ENCODE assay signal across 9 cellular contexts in the genomic region with DNA sequence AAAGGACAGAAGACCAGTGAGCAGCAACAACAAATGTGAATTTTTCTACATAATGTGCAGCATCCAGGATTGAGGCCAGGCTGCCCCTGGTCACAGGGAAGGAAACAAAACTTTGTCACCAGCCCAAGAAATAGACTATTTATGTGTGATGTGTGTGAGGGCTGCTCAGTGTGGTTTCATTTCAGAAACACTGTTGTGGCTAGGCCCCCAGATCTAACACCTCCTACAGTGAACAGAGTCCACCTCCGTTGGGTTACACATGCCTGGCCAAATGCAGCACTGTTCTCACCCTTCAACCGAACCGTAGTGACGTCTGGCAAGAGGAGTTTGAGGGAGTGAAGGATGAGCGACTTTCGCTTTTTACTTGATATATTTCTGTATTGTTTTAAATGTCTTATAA.
DNase-seq lines count a peak whose midpoint lies in the region; ATAC-seq and TF ChIP-seq lines count a peak whose summit lies in the region.
"Had no signal": no experiment of that assay in that cellular context is flagged by ENCODE, and none has a peak within 500 bp of the region (broad histone marks: within the 10 kb centered on the region; RNA-seq: fewer than 3 reads in every experiment).

No MANE protein-coding gene starts in this region.

- H3K27me3 ChIP-seq in spleen (replicated peaks in 1 of 7): no peaks in the 10 kb centered on the region
- H3K27me3 ChIP-seq: Peyer's patch had no signal

- H3K36me3 ChIP-seq in spleen: no peaks in the 10 kb centered on the region
- H3K36me3 ChIP-seq: Peyer's patch had no signal

- TF ChIP-seq CTCF in spleen (IDR thresholded peaks at IDR 0.05 in 8 of 11, conservative IDR thresholded peaks at IDR 0.05 in 3 of 11): no peak

- H3K9me3 ChIP-seq in spleen: no peaks in the 10 kb centered on the region
- H3K9me3 ChIP-seq: Peyer's patch had no signal

- H3K4me1 ChIP-seq in spleen: peaks cover 2 to 41% (median 23%) of the 10 kb centered on the region in 6 donors
- H3K4me1 ChIP-seq: Peyer's patch had no signal

- intact Hi-C loops in spleen (cut with DNase I; ENCODE audit: low total_unique reads): no loop called here

- peak overlapping the region in 5 of 8 donors; percentile 64 to 84 (median 79) for H3K27ac ChIP-seq in spleen
- H3K27ac ChIP-seq: Peyer's patch had no signal

- DNase-seq in spleen (no peak), dermis blood vessel endothelial cell (no peak), T1000 (lab: John Stamatoyannopoulos, UW) (no peak), NCI-H1436 (lab: John Stamatoyannopoulos, UW) (no peak)
- DNase-seq: Peyer's patch had no signal

- ATAC-seq in GM18868 (IDR thresholded peaks at IDR 0.05; ENCODE audit: unreplicated experiment): peak; percentile 49
- ATAC-seq in GM21576 (IDR thresholded peaks at IDR 0.05; ENCODE audit: unreplicated experiment): peak; percentile 65
- peak; percentile 63 for ATAC-seq in HG03520 (IDR thresholded peaks at IDR 0.05; ENCODE audit: unreplicated experiment)
- ATAC-seq in SK-N-SH treated with all-trans-retinoic acid at 6 μM for 48 hours: no peak

- H3K4me3 ChIP-seq in spleen: no peak overlapping the region
- H3K4me3 ChIP-seq: Peyer's patch had no signal

- 56 to 72% (median 60%) methylated on average over 6 of the region's 6 CpGs for WGBS in spleen, 5 donors

- TF ChIP-seq POLR2A in spleen (IDR thresholded peaks at IDR 0.05): no peak

TF ChIP-seq in SK-N-SH treated with all-trans-retinoic acid at 6 μM for 48 hours, 23 proteins besides CTCF, POLR2A, EP300 and RAD21:
- TF ChIP-seq PATZ1 (CRISPR knock-in tag; IDR thresholded peaks at IDR 0.05; ENCODE audit: borderline replicate concordance) (no peak), RARB (CRISPR knock-in tag; IDR thresholded peaks at IDR 0.05) (no peak), TOX (CRISPR knock-in tag; IDR thresholded peaks at IDR 0.05; ENCODE audit: borderline replicate concordance) (no peak), ZNF8 (CRISPR knock-in tag; IDR thresholded peaks at IDR 0.05) (no peak), ZFP30 (CRISPR knock-in tag; IDR thresholded peaks at IDR 0.05) (no peak), ESRRG (CRISPR knock-in tag; IDR thresholded peaks at IDR 0.05) (no peak), BACH2 (CRISPR knock-in tag; IDR thresholded peaks at IDR 0.05; ENCODE audit: borderline replicate concordance) (no peak), ZNF565 (CRISPR knock-in tag; conservative IDR thresholded peaks at IDR 0.05; ENCODE audit: low read depth) (no peak), GLIS3 (CRISPR knock-in tag; IDR thresholded peaks at IDR 0.05) (no peak), OSR1 (CRISPR knock-in tag; IDR thresholded peaks at IDR 0.05) (no peak), ZC3H10 (CRISPR knock-in tag; IDR thresholded peaks at IDR 0.05) (no peak), TCF4 (CRISPR knock-in tag; IDR thresholded peaks at IDR 0.05; ENCODE audit: borderline replicate concordance) (no peak), SNAI2 (CRISPR knock-in tag; IDR thresholded peaks at IDR 0.05) (no peak)
- TF ChIP-seq, protein P1, sequence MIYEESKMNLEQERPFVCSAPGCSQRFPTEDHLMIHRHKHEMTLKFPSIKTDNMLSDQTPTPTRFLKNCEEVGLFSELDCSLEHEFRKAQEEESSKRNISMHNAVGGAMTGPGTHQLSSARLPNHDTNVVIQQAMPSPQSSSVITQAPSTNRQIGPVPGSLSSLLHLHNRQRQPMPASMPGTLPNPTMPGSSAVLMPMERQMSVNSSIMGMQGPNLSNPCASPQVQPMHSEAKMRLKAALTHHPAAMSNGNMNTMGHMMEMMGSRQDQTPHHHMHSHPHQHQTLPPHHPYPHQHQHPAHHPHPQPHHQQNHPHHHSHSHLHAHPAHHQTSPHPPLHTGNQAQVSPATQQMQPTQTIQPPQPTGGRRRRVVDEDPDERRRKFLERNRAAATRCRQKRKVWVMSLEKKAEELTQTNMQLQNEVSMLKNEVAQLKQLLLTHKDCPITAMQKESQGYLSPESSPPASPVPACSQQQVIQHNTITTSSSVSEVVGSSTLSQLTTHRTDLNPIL (CRISPR knock-in tag; IDR thresholded peaks at IDR 0.05; ENCODE audit: low read depth): no peak
- TF ChIP-seq, protein P2, sequence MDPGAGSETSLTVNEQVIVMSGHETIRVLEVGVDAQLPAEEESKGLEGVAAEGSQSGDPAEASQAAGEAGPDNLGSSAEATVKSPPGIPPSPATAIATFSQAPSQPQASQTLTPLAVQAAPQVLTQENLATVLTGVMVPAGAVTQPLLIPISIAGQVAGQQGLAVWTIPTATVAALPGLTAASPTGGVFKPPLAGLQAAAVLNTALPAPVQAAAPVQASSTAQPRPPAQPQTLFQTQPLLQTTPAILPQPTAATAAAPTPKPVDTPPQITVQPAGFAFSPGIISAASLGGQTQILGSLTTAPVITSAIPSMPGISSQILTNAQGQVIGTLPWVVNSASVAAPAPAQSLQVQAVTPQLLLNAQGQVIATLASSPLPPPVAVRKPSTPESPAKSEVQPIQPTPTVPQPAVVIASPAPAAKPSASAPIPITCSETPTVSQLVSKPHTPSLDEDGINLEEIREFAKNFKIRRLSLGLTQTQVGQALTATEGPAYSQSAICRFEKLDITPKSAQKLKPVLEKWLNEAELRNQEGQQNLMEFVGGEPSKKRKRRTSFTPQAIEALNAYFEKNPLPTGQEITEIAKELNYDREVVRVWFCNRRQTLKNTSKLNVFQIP (CRISPR knock-in tag; IDR thresholded peaks at IDR 0.05; ENCODE audit: borderline replicate concordance, low read depth): no peak
TF ChIP-seq in SK-N-SH treated with all-trans-retinoic acid at 6 μM for 48 hours: peak in this region for 0.
